ENCODE assay signal across 8 cellular contexts in the genomic region with DNA sequence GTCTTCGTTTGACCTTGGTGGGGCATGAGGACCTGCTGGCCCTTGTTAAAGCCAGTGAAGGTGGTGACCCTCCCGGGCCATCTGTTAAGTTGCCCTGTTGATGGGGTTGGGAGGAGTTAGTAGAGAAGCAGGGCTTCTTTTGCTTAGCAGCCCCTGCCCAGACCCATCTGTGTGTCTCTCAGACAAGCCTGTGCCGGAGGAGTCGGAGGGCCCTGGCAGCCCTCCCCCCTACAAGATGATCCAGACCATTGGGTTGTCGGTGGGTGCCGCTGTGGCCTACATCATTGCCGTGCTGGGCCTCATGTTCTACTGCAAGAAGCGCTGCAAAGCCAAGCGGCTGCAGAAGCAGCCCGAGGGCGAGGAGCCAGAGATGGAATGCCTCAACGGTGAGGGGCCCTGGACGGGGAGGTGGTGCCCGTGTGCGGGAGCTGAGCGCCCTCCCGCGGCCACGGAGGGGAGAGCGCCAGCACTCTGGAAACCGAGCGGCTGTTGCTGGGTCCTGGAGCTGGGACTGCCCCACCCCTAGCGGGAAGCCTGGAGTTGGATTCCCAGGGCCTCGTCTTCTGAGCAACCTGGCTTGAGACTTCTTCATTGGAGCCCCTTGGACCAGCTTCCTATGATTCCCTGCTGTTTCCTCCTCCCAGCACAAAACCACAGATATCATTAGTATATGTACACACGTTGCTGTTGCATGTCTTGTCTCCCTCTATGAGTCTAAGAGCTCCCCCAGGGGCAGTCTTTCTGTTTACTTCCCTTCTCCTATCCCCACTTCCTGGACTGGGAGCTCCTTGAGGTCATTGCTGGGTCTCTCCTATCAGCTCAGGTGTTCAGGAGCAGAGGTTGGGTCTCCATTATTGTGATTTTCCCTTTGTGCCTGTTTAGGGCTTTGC. TPM values are rescaled to one million over a fixed set of nuclear protein-coding genes. Genes with fewer than 3 reads are reported as not detected.
DNase-seq lines count a peak whose midpoint lies in the region; ATAC-seq and TF ChIP-seq lines count a peak whose summit lies in the region.

No MANE protein-coding gene starts in this region.

- H3K4me3 ChIP-seq in MM.1S (ENCODE audit: low read length) (no peak overlapping the region), ovary (no peak overlapping the region), thoracic aorta (peak overlapping the region; percentile 30)

- no peaks in the 10 kb centered on the region for H3K9me2 ChIP-seq in MM.1S (replicated peaks; ENCODE audit: insufficient read depth, low read length)

- H3K27ac ChIP-seq in MM.1S (ENCODE audit: low read length) (no peak overlapping the region), ovary (peak overlapping the region in 1 of 2 donors; percentile 61), thoracic aorta (peak overlapping the region in 1 of 2 donors; percentile 13)

- H3K9ac ChIP-seq in MM.1S (ENCODE audit: low read length) = no peak overlapping the region

- TF ChIP-seq EP300 in ovary (IDR thresholded peaks at IDR 0.05) = no peak

- H3K27me3 ChIP-seq in MM.1S (replicated peaks; ENCODE audit: insufficient read depth, low read length) (no peaks in the 10 kb centered on the region), ovary (no peaks in the 10 kb centered on the region), thoracic aorta (replicated peaks; ENCODE audit: insufficient read depth) (no peaks in the 10 kb centered on the region)

- ATAC-seq in GM19467 (IDR thresholded peaks at IDR 0.05; ENCODE audit: unreplicated experiment) (peak; percentile 74), thoracic aorta (ENCODE audit: insufficient number of reproducible peaks, low FRiP score, low read depth) (peak; percentile 74)

- H4K20me1 ChIP-seq in MM.1S (ENCODE audit: insufficient read depth, low read length) = no peaks in the 10 kb centered on the region

- 4 to 5% (median 5%) methylated on average over 23 to 25 of the region's 25 CpGs for WGBS in ovary, 3 donors

- TF ChIP-seq CTCF in MM.1S (IDR thresholded peaks at IDR 0.05; ENCODE audit: low read length) (peak; percentile 83), ovary (IDR thresholded peaks at IDR 0.05) (peak; percentile 96 to 99 (median 98)), thoracic aorta (IDR thresholded peaks at IDR 0.05) (peak; percentile 96)

- H3F3A ChIP-seq in MM.1S (ENCODE audit: insufficient read depth, low read length) = no peaks in the 10 kb centered on the region

- intact Hi-C loops in ovary (cut with DNase I) = loop anchor here (2.0 to 10.0 kb wide), 5 partner anchors 71 to 1229 kb away; no protein-coding TSS in a partner anchor

- H3K4me1 ChIP-seq in MM.1S (ENCODE audit: low read length) (0 out of 2 replicates have a peak, but pooled peaks cover 4% of the 10 kb centered on the region), ovary (ENCODE audit: insufficient read depth) (peaks cover 4% of the 10 kb centered on the region), thoracic aorta (ENCODE audit: control insufficient read depth in 1 of 2, low read depth in 2 of 2) (peaks cover 0 to 5% of the 10 kb centered on the region in 2 donors)

- peak overlapping the region; percentile 41; the same call in 1 of the 2 replicates for H3K4me2 ChIP-seq in MM.1S (ENCODE audit: low read depth, low read length)

- no peaks in the 10 kb centered on the region for H3K9me3 ChIP-seq in MM.1S (replicated peaks; ENCODE audit: insufficient read depth, low read length)
- H3K9me3 ChIP-seq in ovary = no peaks in the 10 kb centered on the region
- H3K9me3 ChIP-seq in thoracic aorta = no peaks in the 10 kb centered on the region

- no peaks in the 10 kb centered on the region for H3K36me3 ChIP-seq in MM.1S (replicated peaks; ENCODE audit: insufficient read depth, low read length)
- no peaks in the 10 kb centered on the region for H3K36me3 ChIP-seq in ovary
- H3K36me3 ChIP-seq in thoracic aorta = no peaks in the 10 kb centered on the region

- no peak for TF ChIP-seq POLR2A in ovary (IDR thresholded peaks at IDR 0.05)

- peak overlapping the region; percentile 68 for H2AFZ ChIP-seq in MM.1S (ENCODE audit: low read length)

- no peaks in the 10 kb centered on the region for H3K79me2 ChIP-seq in MM.1S (ENCODE audit: low read length)

- DNase-seq in Ammon's horn (ENCODE audit: low spot score) (peak; percentile 89), MM.1S (peak; percentile 53), SK-N-DZ (ENCODE audit: low spot score) (peak; percentile 84), glomerular visceral epithelial cell (ENCODE audit: extremely low spot score) (peak; percentile 89), ovary (peak; percentile 94 to 97 (median 96)), thoracic aorta (ENCODE audit: low spot score) (peak; percentile 50)
- DNase-seq in activated naive CD4-positive, alpha-beta T cell treated with anti-CD3 and anti-CD28 coated beads, Interleukin-2, amount 50 U/mL, for 16 hours = peak; percentile 78

RNA-seq across cellular contexts. Expression of gene SRF, which starts 27.6 kb away (rescaled TPM):
- 16.7 and 20.2 TPM in 2 replicates for polyA plus RNA-seq in SK-N-DZ (2014; cell fraction: cytosol; rRNA removed)
- 21.8 and 22.7 TPM in 2 replicates for polyA plus RNA-seq in SK-N-DZ (2014; cell fraction: nucleus; rRNA removed)
- 10 to 100 TPM; 21.0 to 73.3 (median 38.0) TPM for total RNA-seq in ovary
- 10 to 100 TPM; 26.6 to 26.9 TPM for polyA plus RNA-seq in ovary
- total RNA-seq in thoracic aorta = 10 to 100 TPM; 79.5 to 99.0 TPM

RNA-seq across cellular contexts. Expression of gene CUL9, which starts 38.5 kb away (rescaled TPM):
- 21.3 and 21.6 TPM in 2 replicates for polyA plus RNA-seq in SK-N-DZ (2014; cell fraction: cytosol; rRNA removed)
- 224 and 250 TPM in 2 replicates for polyA plus RNA-seq in SK-N-DZ (2014; cell fraction: nucleus; rRNA removed)
- total RNA-seq in ovary = 10 to 100 TPM; 24.2 to 44.5 (median 33.0) TPM
- polyA plus RNA-seq in ovary = 10 to 100 TPM; 15.9 to 20.8 TPM
- 10 to 100 TPM; 30.3 to 41.2 TPM for total RNA-seq in thoracic aorta
